18 cellular contexts compared by ENCODE assay signal in the genomic region with DNA sequence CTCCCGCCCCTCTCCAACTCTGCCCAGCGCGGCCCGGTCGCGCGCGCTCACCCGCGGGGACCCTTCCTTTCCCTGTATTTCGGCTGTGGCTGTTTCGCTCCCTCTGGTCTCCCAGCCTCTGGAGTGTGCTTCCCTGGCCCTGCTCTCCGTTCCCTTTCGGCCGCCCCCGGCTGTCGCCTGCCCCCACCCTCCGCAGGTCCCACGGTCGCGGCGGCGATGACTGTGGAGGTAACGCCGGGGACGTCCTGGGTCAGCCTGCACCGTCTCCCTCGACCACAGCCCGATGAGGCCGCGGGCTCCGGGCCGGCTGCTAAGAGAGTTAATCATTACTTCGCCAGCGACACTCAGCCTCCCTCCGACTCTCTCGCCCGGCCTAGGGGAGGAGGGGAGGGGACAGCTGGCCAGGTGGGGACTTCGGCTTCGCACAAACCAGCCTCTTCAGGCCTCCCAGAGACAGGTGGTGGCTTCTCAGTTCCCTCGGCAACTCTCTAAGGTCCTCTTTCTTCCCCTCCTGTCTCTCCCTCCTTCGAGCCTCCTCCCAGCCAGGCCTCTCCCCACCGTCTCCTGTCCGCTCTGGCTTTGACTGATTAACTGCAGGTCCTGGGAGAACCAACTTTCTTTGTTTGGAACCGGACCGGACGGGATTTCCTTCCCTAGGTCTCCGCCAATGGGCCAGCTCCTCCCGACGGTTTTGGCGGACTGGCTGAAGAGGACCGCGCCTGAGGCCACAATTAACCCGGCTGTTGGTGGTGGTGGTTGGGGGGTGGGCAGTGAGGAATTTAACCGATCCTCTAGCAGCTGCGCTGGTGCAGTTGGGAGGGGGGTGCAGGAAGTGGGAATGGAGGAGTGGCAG. TPM values are rescaled to one million over a fixed set of nuclear protein-coding genes. Genes with fewer than 3 reads are reported as not detected.
DNase-seq lines count a peak whose midpoint lies in the region; ATAC-seq and TF ChIP-seq lines count a peak whose summit lies in the region.
"Had no signal": no experiment of that assay in that cellular context is flagged by ENCODE, and none has a peak within 500 bp of the region (broad histone marks: within the 10 kb centered on the region; RNA-seq: fewer than 3 reads in every experiment).

No MANE protein-coding gene starts in this region.

- no peak overlapping the region for H3K27ac ChIP-seq in testis
- H3K27ac ChIP-seq: gastroesophageal sphincter had no signal

- TF ChIP-seq CTCF in testis (IDR thresholded peaks at IDR 0.05) = no peak

- ATAC-seq in esophagus mucosa = no peak
- ATAC-seq: activated naive CD4-positive, alpha-beta T cell treated with anti-CD3 and anti-CD28 coated beads, Interleukin-2, amount 50 U/mL, for 72 hours; gastroesophageal sphincter had no signal

- intact Hi-C loops in testis (cut with DNase I; ENCODE audit: low total_unique reads) = no loop called here

- no peaks in the 10 kb centered on the region for H3K9me3 ChIP-seq in testis
- H3K9me3 ChIP-seq: gastroesophageal sphincter had no signal

- H3K27me3 ChIP-seq in testis = no peaks in the 10 kb centered on the region

- peak; percentile 62 for DNase-seq in NCI-H748 (lab: John Stamatoyannopoulos, UW; ENCODE audit: unreplicated experiment)
- DNase-seq in NCI-H748 treated with DMSO at 0.1 percent for 48 hours (lab: John Stamatoyannopoulos, UW) = no peak
- DNase-seq in SW480 (ENCODE audit: low spot score) = peak; percentile 49
- DNase-seq in kidney glomerular epithelial cell (lab: John Stamatoyannopoulos, UW) = peak; percentile 69
- no peak for DNase-seq in testis
- no peak for DNase-seq in EL
- no peak for DNase-seq in MV-4-11 (lab: John Stamatoyannopoulos, UW)
- DNase-seq: activated CD4-positive, alpha-beta T cell treated with anti-CD3 and anti-CD28 coated beads, Interleukin-2, amount 10 ng/mL, durations not matched to agents 24 days and 14 days; dermis blood vessel endothelial cell; GDM1; HCEC 1CT; NCI-H510A; small intestine had no signal

- H3K36me3 ChIP-seq in testis (ENCODE audit: low read depth, missing control alignments) = no peaks in the 10 kb centered on the region
- H3K36me3 ChIP-seq: gastroesophageal sphincter had no signal

- H3K4me1 ChIP-seq in testis = peaks cover 24% of the 10 kb centered on the region

- no peak for TF ChIP-seq POLR2A in testis (IDR thresholded peaks at IDR 0.05)

- 2% methylated on average over 50 to 56 of the region's 56 CpGs for WGBS in testis, 2 donors

- H3K4me3 ChIP-seq in testis = peak overlapping the region; percentile 21 to 45
- H3K4me3 ChIP-seq: gastroesophageal sphincter had no signal

RNA-seq across cellular contexts. Expression of a gene that starts 5.6 kb away (rescaled TPM):
- total RNA-seq in testis = 1 to 10 TPM; 1.1 to 3.7 TPM
- 1.5 TPM for polyA plus RNA-seq in testis (ENCODE audit: insufficient read depth, low read depth, low replicate concordance)
- total RNA-seq in esophagus mucosa = not detected
- total RNA-seq: activated naive CD4-positive, alpha-beta T cell treated with anti-CD3 and anti-CD28 coated beads, Interleukin-2, amount 50 U/mL, for 72 hours; gastroesophageal sphincter; MCF 10A; mononuclear cell had no signal
- polyA plus RNA-seq: small intestine had no signal

Comparison
In these comparisons a context has a peak if more than half of its experiments do, and no peak if none do; other contexts are left out.
1. DNase-seq: peak in NCI-H748 (single experiment), SW480 (single experiment) and kidney glomerular epithelial cell (single experiment); none in NCI-H748 treated with DMSO at 0.1 percent for 48 hours (single experiment), testis (single experiment), EL (single experiment) and MV-4-11 (single experiment).